1 cellular context compared by ENCODE assay signal in genomic region chr20:21520702-21521595, GRCh38.
TF ChIP-seq lines count a peak whose summit lies in the region.

No MANE protein-coding gene starts in this region.

TF ChIP-seq in HepG2, 621 proteins besides CTCF, POLR2A, EP300 and RAD21 (continued from another document):
- TF ChIP-seq, protein P1, sequence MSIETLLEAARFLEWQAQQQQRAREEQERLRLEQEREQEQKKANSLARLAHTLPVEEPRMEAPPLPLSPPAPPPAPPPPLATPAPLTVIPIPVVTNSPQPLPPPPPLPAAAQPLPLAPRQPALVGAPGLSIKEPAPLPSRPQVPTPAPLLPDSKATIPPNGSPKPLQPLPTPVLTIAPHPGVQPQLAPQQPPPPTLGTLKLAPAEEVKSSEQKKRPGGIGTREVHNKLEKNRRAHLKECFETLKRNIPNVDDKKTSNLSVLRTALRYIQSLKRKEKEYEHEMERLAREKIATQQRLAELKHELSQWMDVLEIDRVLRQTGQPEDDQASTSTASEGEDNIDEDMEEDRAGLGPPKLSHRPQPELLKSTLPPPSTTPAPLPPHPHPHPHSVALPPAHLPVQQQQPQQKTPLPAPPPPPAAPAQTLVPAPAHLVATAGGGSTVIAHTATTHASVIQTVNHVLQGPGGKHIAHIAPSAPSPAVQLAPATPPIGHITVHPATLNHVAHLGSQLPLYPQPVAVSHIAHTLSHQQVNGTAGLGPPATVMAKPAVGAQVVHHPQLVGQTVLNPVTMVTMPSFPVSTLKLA (IDR thresholded peaks at IDR 0.05), result peak; percentile 32
- TF ChIP-seq EZH2 (conservative IDR thresholded peaks at IDR 0.05; ENCODE audit: low read depth, low read length), result peak; percentile 15; the same call in 1 of the 2 replicates
- TF ChIP-seq MTF2 (CRISPR knock-in tag; IDR thresholded peaks at IDR 0.05; ENCODE audit: borderline replicate concordance), result 0 out of 2 replicates have a peak, but pooled peaks have one; percentile 24
- TF ChIP-seq ZNF296 (CRISPR knock-in tag; conservative IDR thresholded peaks at IDR 0.05), result no peak
- peak; percentile 19; the same call in 1 of the 2 replicates for TF ChIP-seq STAG1 (CRISPR knock-in tag; IDR thresholded peaks at IDR 0.05)
